Comparison of ENCODE assay signal across 16 cellular contexts in genomic region chr6:170438861-170439260, GRCh38.
DNase-seq lines count a peak whose midpoint lies in the region; ATAC-seq, FAIRE-seq and TF ChIP-seq lines count a peak whose summit lies in the region.
"Had no signal": no experiment of that assay in that cellular context is flagged by ENCODE, and none has a peak within 500 bp of the region (broad histone marks: within the 10 kb centered on the region; RNA-seq: fewer than 3 reads in every experiment).

No MANE protein-coding gene starts in this region.

- ATAC-seq in left lobe of liver, result no peak
- ATAC-seq in GM21526 (IDR thresholded peaks at IDR 0.05; ENCODE audit: low FRiP score, unreplicated experiment), result no peak

- no peaks in the 10 kb centered on the region for H3K27me3 ChIP-seq in skeletal muscle satellite cell (ENCODE audit: control insufficient read depth, insufficient read depth, low read length)
- H3K27me3 ChIP-seq: colonic mucosa, Peyer's patch, upper lobe of right lung had no signal

- H3K4me2 ChIP-seq in skeletal muscle satellite cell (ENCODE audit: low read length), result no peak overlapping the region

- POLR2A ChIA-PET in RWPE1 (lab: Yijun Ruan, JAX; ENCODE audit: low non-redundant PET), result no interaction called here

- CTCF ChIA-PET in RWPE1 (lab: Yijun Ruan, JAX), result no interaction called here
- CTCF ChIA-PET in Calu3 (lab: Charles Lee), result no interaction called here

- no peak for FAIRE-seq in kidney (lab: Jason Lieb, UNC)
- FAIRE-seq: endometrium, GM12878 had no signal

- H3K36me3 Mint-ChIP-seq in brain (peaks cover 6% of the 10 kb centered on the region), Calu3 (ENCODE audit: insufficient read depth, unreplicated experiment) (peaks cover 5% of the 10 kb centered on the region)

- H3K36me3 ChIP-seq in skeletal muscle satellite cell (ENCODE audit: insufficient read depth, low read length) (no peaks in the 10 kb centered on the region), kidney (ENCODE audit: control insufficient read depth in 1 of 2, insufficient read depth in 2 of 2, low read length in 2 of 2) (no peaks in the 10 kb centered on the region)
- H3K36me3 ChIP-seq: colonic mucosa, HAP-1, Peyer's patch, upper lobe of right lung had no signal

- DNase-seq in RWPE1 (ENCODE audit: low spot score) (no peak), left lobe of liver (ENCODE audit: low spot score) (peak; percentile 19), kidney (no peak), Calu3 (no peak)
- DNase-seq: activated CD4-positive, CD25-positive, alpha-beta regulatory T cell; Kasumi-1 had no signal

- H3K4me1 ChIP-seq in skeletal muscle satellite cell (ENCODE audit: control insufficient read depth, insufficient read depth, low read length), result peaks cover 38% of the 10 kb centered on the region
- peaks cover 0 to 6% of the 10 kb centered on the region in 2 donors for H3K4me1 ChIP-seq in kidney (ENCODE audit: control insufficient read depth in 1 of 2, insufficient read depth in 1 of 2, low read depth in 1 of 2, low read length in 2 of 2)
- H3K4me1 ChIP-seq: colonic mucosa, HAP-1 had no signal

- H3K9ac ChIP-seq in skeletal muscle satellite cell (ENCODE audit: low read depth, low read length) (peak overlapping the region; percentile 35), kidney (ENCODE audit: low read length in 2 of 2) (no peak overlapping the region)

- H3K4me3 ChIP-seq in skeletal muscle satellite cell (ENCODE audit: low read length) (no peak overlapping the region), kidney (ENCODE audit: low read length in 2 of 2) (no peak overlapping the region)
- H3K4me3 ChIP-seq: colonic mucosa, GM12878, HAP-1 had no signal

- TF ChIP-seq CTCF in RWPE1 (conservative IDR thresholded peaks at IDR 0.05; ENCODE audit: low read depth) (no peak), brain (conservative IDR thresholded peaks at IDR 0.05) (no peak), kidney (IDR thresholded peaks at IDR 0.05; ENCODE audit: borderline replicate concordance, extremely low read depth, insufficient read depth) (no peak), Calu3 (IDR thresholded peaks at IDR 0.05; ENCODE audit: unreplicated experiment) (no peak)

- H3K27ac ChIP-seq in RWPE1 (peak overlapping the region; percentile 93), kidney (ENCODE audit: low read depth in 2 of 2, low read length in 2 of 2) (no peak overlapping the region)
- H3K27ac ChIP-seq: upper lobe of right lung had no signal

- H3K9me3 ChIP-seq in skeletal muscle satellite cell (replicated peaks; ENCODE audit: low read length) (no peaks in the 10 kb centered on the region), kidney (ENCODE audit: control insufficient read depth in 1 of 2, low read length in 2 of 2) (peaks cover 0 to 3% of the 10 kb centered on the region in 2 donors)
- H3K9me3 ChIP-seq: colonic mucosa, Peyer's patch, upper lobe of right lung had no signal

- H3K9me3 Mint-ChIP-seq in brain, result peaks cover 4 to 17% (median 10%) of the 10 kb centered on the region in 5 experiments
- H3K9me3 Mint-ChIP-seq in Calu3 (ENCODE audit: low read depth, unreplicated experiment), result peaks cover 3% of the 10 kb centered on the region

- H3K27me3 Mint-ChIP-seq in brain, result peaks cover 3% of the 10 kb centered on the region
- peaks cover 9% of the 10 kb centered on the region for H3K27me3 Mint-ChIP-seq in Calu3 (ENCODE audit: unreplicated experiment)

- H3K4me1 Mint-ChIP-seq in brain, result peaks cover 73% of the 10 kb centered on the region
- H3K4me1 Mint-ChIP-seq in Calu3 (ENCODE audit: low read depth, unreplicated experiment), result no peaks in the 10 kb centered on the region

- no TSS peak for BruUV-seq in Calu3 (replicated peaks; lab: Mats Ljungman, UMichigan)

- intact Hi-C loops in kidney (cut with DNase I), result no loop called here
- intact Hi-C loops in Calu3 (cut with micrococcal nuclease; ENCODE audit: unreplicated experiment), result no loop called here

- H3K4me3 Mint-ChIP-seq in brain, result peak overlapping the region in 2 of 5 experiments; percentile 54 to 73
- no peak overlapping the region for H3K4me3 Mint-ChIP-seq in Calu3 (ENCODE audit: low read depth, unreplicated experiment)
- H3K4me3 Mint-ChIP-seq: activated naive CD4-positive, alpha-beta T cell treated with anti-CD3 and anti-CD28 coated beads, Interleukin-2, amount 50 U/mL, for 24 hours had no signal

- H3K27ac Mint-ChIP-seq in brain, result peak overlapping the region; percentile 48 to 97 (median 93)
- no peak overlapping the region for H3K27ac Mint-ChIP-seq in Calu3 (ENCODE audit: unreplicated experiment)
- H3K27ac Mint-ChIP-seq: activated naive CD4-positive, alpha-beta T cell treated with anti-CD3 and anti-CD28 coated beads, Interleukin-2, amount 50 U/mL, for 24 hours had no signal
